In the genomic region with DNA sequence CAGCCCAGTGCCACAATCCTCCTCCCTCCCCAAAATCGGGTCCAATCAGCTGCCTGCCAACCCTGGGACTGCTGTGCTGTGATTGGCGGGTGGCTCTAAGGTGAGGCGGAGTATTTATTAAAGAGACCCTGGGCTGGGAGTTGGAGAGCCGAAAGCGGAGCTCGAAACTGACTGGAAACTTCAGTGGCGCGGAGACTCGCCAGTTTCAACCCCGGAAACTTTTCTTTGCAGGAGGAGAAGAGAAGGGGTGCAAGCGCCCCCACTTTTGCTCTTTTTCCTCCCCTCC, we compare ENCODE assay signal across 8 cellular contexts. TPM values are rescaled to one million over a fixed set of nuclear protein-coding genes. Genes with fewer than 3 reads are reported as not detected.
DNase-seq lines count a peak whose midpoint lies in the region; TF ChIP-seq lines count a peak whose summit lies in the region.

Gene SOX9 (plus strand): TSS at position 143 of the 286 bp plus-strand sequence. CDS start 372 bp downstream, outside the sequence.

- H3K36me3 ChIP-seq in osteoblast (ENCODE audit: insufficient read depth, low read length): peaks cover 12% of the 10 kb centered on the region

- peak within 1 kb of the TSS; percentile 89 for H3K27ac ChIP-seq in VCaP
- peak within 1 kb of the TSS; percentile 77 for H3K27ac ChIP-seq in osteoblast (ENCODE audit: low read depth, low read length)

- no peak within 1 kb of the TSS for H3K4me3 Mint-ChIP-seq in activated naive CD4-positive, alpha-beta T cell treated with anti-CD3 and anti-CD28 coated beads, Interleukin-2, amount 10 ng/mL, durations not matched to agents 7 days and 5 days
- no peak within 1 kb of the TSS for H3K4me3 Mint-ChIP-seq in activated naive CD4-positive, alpha-beta T cell treated with anti-CD3 and anti-CD28 coated beads for 36 hours
- H3K4me3 Mint-ChIP-seq in glutamatergic neuron (ENCODE audit: unreplicated experiment): peak within 1 kb of the TSS; percentile 85

- H3K9me3 ChIP-seq in osteoblast (ENCODE audit: low read depth, low read length): no peaks in the 10 kb centered on the region

- CTCF ChIA-PET in activated naive CD4-positive, alpha-beta T cell treated with anti-CD3 and anti-CD28 coated beads, Interleukin-2, amount 10 ng/mL, durations not matched to agents 7 days and 5 days (lab: Charles Lee): no interaction called here
- CTCF ChIA-PET in activated naive CD4-positive, alpha-beta T cell treated with anti-CD3 and anti-CD28 coated beads for 36 hours (lab: Charles Lee): no interaction called here

- TF ChIP-seq POLR2A in erythroblast (IDR thresholded peaks at IDR 0.05; ENCODE audit: low read length): no peak

- DNase-seq in activated naive CD4-positive, alpha-beta T cell treated with anti-CD3 and anti-CD28 coated beads, Interleukin-2, amount 10 ng/mL, durations not matched to agents 7 days and 5 days: no peak
- no peak for DNase-seq in activated naive CD4-positive, alpha-beta T cell treated with anti-CD3 and anti-CD28 coated beads for 36 hours
- DNase-seq in HFF-Myc (ENCODE audit: extremely low read depth, low read depth): no peak
- DNase-seq in NCI-H1092 treated with DMSO at 0.1 percent for 48 hours (lab: John Stamatoyannopoulos, UW): peak; percentile 98
- peak; percentile 42 for DNase-seq in glutamatergic neuron
- DNase-seq in osteoblast (ENCODE audit: insufficient read length, low spot score, missing footprints): peak; percentile 100
- no peak for DNase-seq in erythroblast (lab: John Stamatoyannopoulos, UW)

- H3K27me3 Mint-ChIP-seq in activated naive CD4-positive, alpha-beta T cell treated with anti-CD3 and anti-CD28 coated beads, Interleukin-2, amount 10 ng/mL, durations not matched to agents 7 days and 5 days: peaks cover 87% of the 10 kb centered on the region
- peaks cover 75% of the 10 kb centered on the region for H3K27me3 Mint-ChIP-seq in activated naive CD4-positive, alpha-beta T cell treated with anti-CD3 and anti-CD28 coated beads for 36 hours (ENCODE audit: low read depth)
- H3K27me3 Mint-ChIP-seq in glutamatergic neuron (ENCODE audit: unreplicated experiment): peaks cover 31% of the 10 kb centered on the region

- intact Hi-C loops in activated naive CD4-positive, alpha-beta T cell treated with anti-CD3 and anti-CD28 coated beads for 36 hours (cut with micrococcal nuclease): no loop called here

- no peaks in the 10 kb centered on the region for H3K4me1 Mint-ChIP-seq in activated naive CD4-positive, alpha-beta T cell treated with anti-CD3 and anti-CD28 coated beads, Interleukin-2, amount 10 ng/mL, durations not matched to agents 7 days and 5 days
- peaks cover 27% of the 10 kb centered on the region for H3K4me1 Mint-ChIP-seq in activated naive CD4-positive, alpha-beta T cell treated with anti-CD3 and anti-CD28 coated beads for 36 hours (ENCODE audit: low read depth)
- H3K4me1 Mint-ChIP-seq in glutamatergic neuron (ENCODE audit: low read depth, unreplicated experiment): peaks cover 16% of the 10 kb centered on the region

- peak within 1 kb of the TSS; percentile 46 for H3K27ac Mint-ChIP-seq in activated naive CD4-positive, alpha-beta T cell treated with anti-CD3 and anti-CD28 coated beads, Interleukin-2, amount 10 ng/mL, durations not matched to agents 7 days and 5 days
- no peak within 1 kb of the TSS for H3K27ac Mint-ChIP-seq in activated naive CD4-positive, alpha-beta T cell treated with anti-CD3 and anti-CD28 coated beads for 36 hours
- H3K27ac Mint-ChIP-seq in glutamatergic neuron (ENCODE audit: unreplicated experiment): no peak within 1 kb of the TSS

- peak within 1 kb of the TSS; percentile 87 for H2AFZ ChIP-seq in osteoblast (ENCODE audit: low read length)

- H3K27me3 ChIP-seq in osteoblast (ENCODE audit: insufficient read depth, low read length): peaks cover 39% of the 10 kb centered on the region

- H3K36me3 Mint-ChIP-seq in activated naive CD4-positive, alpha-beta T cell treated with anti-CD3 and anti-CD28 coated beads, Interleukin-2, amount 10 ng/mL, durations not matched to agents 7 days and 5 days: peaks cover 9% of the 10 kb centered on the region
- H3K36me3 Mint-ChIP-seq in activated naive CD4-positive, alpha-beta T cell treated with anti-CD3 and anti-CD28 coated beads for 36 hours (ENCODE audit: low read depth): no peaks in the 10 kb centered on the region
- H3K36me3 Mint-ChIP-seq in glutamatergic neuron (ENCODE audit: unreplicated experiment): peaks cover 4% of the 10 kb centered on the region

- H3K79me2 ChIP-seq in osteoblast (ENCODE audit: insufficient read depth, low read length): peaks cover 28% of the 10 kb centered on the region

- peak within 1 kb of the TSS; percentile 98 for H3K4me2 ChIP-seq in osteoblast (ENCODE audit: insufficient read depth, low read length)

- H3K9me3 Mint-ChIP-seq in activated naive CD4-positive, alpha-beta T cell treated with anti-CD3 and anti-CD28 coated beads, Interleukin-2, amount 10 ng/mL, durations not matched to agents 7 days and 5 days: peaks cover 3% of the 10 kb centered on the region
- no peaks in the 10 kb centered on the region for H3K9me3 Mint-ChIP-seq in activated naive CD4-positive, alpha-beta T cell treated with anti-CD3 and anti-CD28 coated beads for 36 hours
- H3K9me3 Mint-ChIP-seq in glutamatergic neuron (ENCODE audit: unreplicated experiment): peaks cover 10% of the 10 kb centered on the region

- TF ChIP-seq CTCF in HFF-Myc (IDR thresholded peaks at IDR 0.05; ENCODE audit: low read depth, low read length, missing control alignments) (no peak), VCaP (conservative IDR thresholded peaks at IDR 0.05) (no peak), glutamatergic neuron (IDR thresholded peaks at IDR 0.05; ENCODE audit: partially characterized antibody, unreplicated experiment) (no peak), osteoblast (IDR thresholded peaks at IDR 0.05; ENCODE audit: extremely low read depth, low read depth, low read length) (no peak)

- peaks cover 42% of the 10 kb centered on the region for H3K4me1 ChIP-seq in osteoblast (ENCODE audit: insufficient read depth, low read length)

- H3K4me3 ChIP-seq in HFF-Myc (replicated peaks; ENCODE audit: low read depth, low read length) (peak within 1 kb of the TSS; percentile 51), osteoblast (ENCODE audit: insufficient read depth, low read length) (peak within 1 kb of the TSS; percentile 95)

- no peaks in the 10 kb centered on the region for H4K20me1 ChIP-seq in osteoblast (ENCODE audit: insufficient read depth, low read length)

RNA-seq across cellular contexts. Expression of gene SOX9, which starts in this region (rescaled TPM):
- total RNA-seq in activated naive CD4-positive, alpha-beta T cell treated with anti-CD3 and anti-CD28 coated beads for 36 hours: not detected
- total RNA-seq in glutamatergic neuron (ENCODE audit: unreplicated experiment) (1.6 TPM), osteoblast (6.5 and 8.3 TPM in 2 replicates)

Comparison
In these comparisons a context has a peak if more than half of its experiments do, and no peak if none do; other contexts are left out.
1. DNase-seq: peak in NCI-H1092 treated with DMSO at 0.1 percent for 48 hours (single experiment), glutamatergic neuron (single experiment) and osteoblast (single experiment); none in activated naive CD4-positive, alpha-beta T cell treated with anti-CD3 and anti-CD28 coated beads, Interleukin-2, amount 10 ng/mL, durations not matched to agents 7 days and 5 days (single experiment), activated naive CD4-positive, alpha-beta T cell treated with anti-CD3 and anti-CD28 coated beads for 36 hours (single experiment), HFF-Myc (single experiment) and erythroblast (0 of 2).